1 cellular context compared by ENCODE assay signal in genomic region chr17:62065611-62066468, GRCh38.
TF ChIP-seq lines count a peak whose summit lies in the region.

No MANE protein-coding gene starts in this region.

TF ChIP-seq in K562, 482 proteins besides CTCF, POLR2A, EP300 and RAD21 (continued from another document and continues in another):
- peak; percentile 22; the same call in 1 of the 2 replicates for TF ChIP-seq MGA (IDR thresholded peaks at IDR 0.05)
- peak; percentile 51; the same call in 1 of the 2 replicates for TF ChIP-seq PML (IDR thresholded peaks at IDR 0.05; ENCODE audit: low read length)
- peak; percentile 91 for TF ChIP-seq POLR2G (IDR thresholded peaks at IDR 0.05; ENCODE audit: low read depth, low read length)
- TF ChIP-seq DACH1 (IDR thresholded peaks at IDR 0.05; ENCODE audit: partially characterized antibody) = peak; percentile 96
- no peak for TF ChIP-seq ATF4 (CRISPR knock-in tag; IDR thresholded peaks at IDR 0.05)
- TF ChIP-seq ZNF224 (CRISPR knock-in tag; IDR thresholded peaks at IDR 0.05) = no peak
- TF ChIP-seq RCOR1 (IDR thresholded peaks at IDR 0.05; ENCODE audit: borderline replicate concordance in 1 of 2, low read depth in 2 of 2, low read length in 2 of 2) = peak; percentile 40 to 59; a peak in 3 of 4 replicates
- TF ChIP-seq TCF3 (CRISPR knock-in tag; IDR thresholded peaks at IDR 0.05) = 0 out of 2 replicates have a peak, but pooled peaks have one; percentile 19
- TF ChIP-seq CREB5 (CRISPR knock-in tag; IDR thresholded peaks at IDR 0.05) = no peak
- no peak for TF ChIP-seq GABPB2 (CRISPR knock-in tag; conservative IDR thresholded peaks at IDR 0.05)
- TF ChIP-seq RBM39 (optimal IDR thresholded peaks at IDR 0.05; ENCODE audit: low read depth, low read length) = no peak
- no peak for TF ChIP-seq FOXP4 (CRISPR knock-in tag; IDR thresholded peaks at IDR 0.05; ENCODE audit: borderline replicate concordance)
- no peak for TF ChIP-seq CBFB (CRISPR knock-in tag; IDR thresholded peaks at IDR 0.05)
- TF ChIP-seq NFE2 (IDR thresholded peaks at IDR 0.05; ENCODE audit: low read depth) = no peak
- no peak for TF ChIP-seq ZNF79 (CRISPR knock-in tag; IDR thresholded peaks at IDR 0.05; ENCODE audit: low read depth)
- TF ChIP-seq EP400 (IDR thresholded peaks at IDR 0.05) = peak; percentile 82
- TF ChIP-seq ZNF778 (CRISPR knock-in tag; IDR thresholded peaks at IDR 0.05) = no peak
- peak; percentile 74 for TF ChIP-seq RBBP5 (IDR thresholded peaks at IDR 0.05; ENCODE audit: borderline replicate concordance, insufficient read depth, low read length, poor library complexity, severe bottlenecking)
- no peak for TF ChIP-seq HCFC1 (IDR thresholded peaks at IDR 0.05; ENCODE audit: low read depth, low read length)
- TF ChIP-seq C11orf30 (IDR thresholded peaks at IDR 0.05; ENCODE audit: low read depth) = no peak
- TF ChIP-seq ETS2 (tag; IDR thresholded peaks at IDR 0.05; ENCODE audit: borderline replicate concordance, poor library complexity, severe bottlenecking) = no peak
- no peak for TF ChIP-seq ZNF311 (CRISPR knock-in tag; IDR thresholded peaks at IDR 0.05)
- no peak for TF ChIP-seq ZNF589 (CRISPR knock-in tag; IDR thresholded peaks at IDR 0.05; ENCODE audit: low read depth)
- 0 out of 2 replicates have a peak, but pooled peaks have one; percentile 16 for TF ChIP-seq CBX1 (IDR thresholded peaks at IDR 0.05; ENCODE audit: low read depth)
- no peak for TF ChIP-seq HOXB6 (CRISPR knock-in tag; IDR thresholded peaks at IDR 0.05; ENCODE audit: borderline replicate concordance)
- TF ChIP-seq MCM3 (IDR thresholded peaks at IDR 0.05) = no peak
- TF ChIP-seq PPARD (CRISPR knock-in tag; IDR thresholded peaks at IDR 0.05) = no peak
- no peak for TF ChIP-seq ZC3H4 (CRISPR knock-in tag; IDR thresholded peaks at IDR 0.05; ENCODE audit: borderline replicate concordance)
- no peak for TF ChIP-seq ZNF436 (CRISPR knock-in tag; IDR thresholded peaks at IDR 0.05)
- TF ChIP-seq ZFPM2 (CRISPR knock-in tag; IDR thresholded peaks at IDR 0.05) = no peak
- no peak for TF ChIP-seq ZNF512 (tag; IDR thresholded peaks at IDR 0.05)
- TF ChIP-seq BACH1 (tag; IDR thresholded peaks at IDR 0.05) = no peak
- TF ChIP-seq SRSF3 (IDR thresholded peaks at IDR 0.05; ENCODE audit: insufficient read depth, low read length) = peak; percentile 73; the same call in 1 of the 2 replicates
- no peak for TF ChIP-seq IFI16 (CRISPR knock-in tag; IDR thresholded peaks at IDR 0.05)
- no peak for TF ChIP-seq DIDO1 (tag; IDR thresholded peaks at IDR 0.05; ENCODE audit: low read depth)
- no peak for TF ChIP-seq HNRNPUL1 (IDR thresholded peaks at IDR 0.05; ENCODE audit: low read length)
- TF ChIP-seq KLF10 (CRISPR knock-in tag; IDR thresholded peaks at IDR 0.05) = no peak
- TF ChIP-seq RBFOX2 (IDR thresholded peaks at IDR 0.05; ENCODE audit: low read depth, low read length) = peak; percentile 96
- no peak for TF ChIP-seq BCOR (IDR thresholded peaks at IDR 0.05)
- TF ChIP-seq MCM2 (IDR thresholded peaks at IDR 0.05; ENCODE audit: low read depth) = no peak
- TF ChIP-seq ZEB2 (IDR thresholded peaks at IDR 0.05) = no peak
- TF ChIP-seq RBM15 (IDR thresholded peaks at IDR 0.05; ENCODE audit: insufficient read depth, low read length) = no peak
- TF ChIP-seq TCF7 (IDR thresholded peaks at IDR 0.05; ENCODE audit: borderline replicate concordance) = no peak
- peak; percentile 70 for TF ChIP-seq TBP (optimal IDR thresholded peaks at IDR 0.05; ENCODE audit: low read depth, low read length)
- no peak for TF ChIP-seq NR1H2 (CRISPR knock-in tag; IDR thresholded peaks at IDR 0.05)
- TF ChIP-seq RHOXF2B (CRISPR knock-in tag; conservative IDR thresholded peaks at IDR 0.05) = no peak
- TF ChIP-seq GMEB1 (CRISPR knock-in tag; IDR thresholded peaks at IDR 0.05) = no peak
- no peak for TF ChIP-seq MXI1 (IDR thresholded peaks at IDR 0.05; ENCODE audit: low read depth, low read length)
- TF ChIP-seq BCL6 (CRISPR knock-in tag; IDR thresholded peaks at IDR 0.05) = no peak
- peak; percentile 7 to 74; a peak in 1 of 4 replicates for TF ChIP-seq SIN3A (IDR thresholded peaks at IDR 0.05; ENCODE audit: borderline replicate concordance in 2 of 2, control insufficient read depth in 1 of 2, low read depth in 2 of 2, low read length in 2 of 2)
- no peak for TF ChIP-seq KHSRP (IDR thresholded peaks at IDR 0.05)
- no peak for TF ChIP-seq ELF1 (tag; IDR thresholded peaks at IDR 0.05)
- no peak for TF ChIP-seq KAT8 (IDR thresholded peaks at IDR 0.05; ENCODE audit: low read depth)
